In genomic region chr3:16550676-16551341, GRCh38 we compare ENCODE assay signal across 1 cellular context.
TF ChIP-seq lines count a peak whose summit lies in the region.

No MANE protein-coding gene starts in this region.

TF ChIP-seq in HepG2, 621 proteins besides CTCF, POLR2A, EP300 and RAD21 (continued from another document and continues in another):
- 0 out of 2 replicates have a peak, but pooled peaks have one; percentile 77 for TF ChIP-seq KDM3A (CRISPR knock-in tag; IDR thresholded peaks at IDR 0.05; ENCODE audit: low read depth)
- TF ChIP-seq FOSL2 (CRISPR knock-in tag; IDR thresholded peaks at IDR 0.05): peak; percentile 62
- TF ChIP-seq GATAD1 (CRISPR knock-in tag; IDR thresholded peaks at IDR 0.05): peak; percentile 37; the same call in 1 of the 2 replicates
- TF ChIP-seq TEAD3 (CRISPR knock-in tag; optimal IDR thresholded peaks at IDR 0.05; ENCODE audit: borderline replicate concordance): peak; percentile 77
- TF ChIP-seq ZNF235 (CRISPR knock-in tag; IDR thresholded peaks at IDR 0.05; ENCODE audit: borderline replicate concordance): no peak
- no peak for TF ChIP-seq ZNF615 (CRISPR knock-in tag; IDR thresholded peaks at IDR 0.05; ENCODE audit: borderline replicate concordance)
- TF ChIP-seq FIP1L1 (IDR thresholded peaks at IDR 0.05; ENCODE audit: borderline replicate concordance, insufficient read depth, low read depth, low read length): no peak
- 0 out of 2 replicates have a peak, but pooled peaks have one; percentile 33 for TF ChIP-seq ATF2 (CRISPR knock-in tag; IDR thresholded peaks at IDR 0.05)
- no peak for TF ChIP-seq AGO1 (IDR thresholded peaks at IDR 0.05; ENCODE audit: low read depth, low read length, poor library complexity, severe bottlenecking)
- TF ChIP-seq ZNF644 (CRISPR knock-in tag; IDR thresholded peaks at IDR 0.05; ENCODE audit: low read depth): peak; percentile 93
- no peak for TF ChIP-seq ZNF747 (CRISPR knock-in tag; IDR thresholded peaks at IDR 0.05; ENCODE audit: borderline replicate concordance)
- no peak for TF ChIP-seq IKZF4 (CRISPR knock-in tag; IDR thresholded peaks at IDR 0.05; ENCODE audit: borderline replicate concordance, low read depth, not compliant biosample characterization)
- TF ChIP-seq XBP1 (CRISPR knock-in tag; IDR thresholded peaks at IDR 0.05): no peak
- no peak for TF ChIP-seq ZNF609 (CRISPR knock-in tag; IDR thresholded peaks at IDR 0.05; ENCODE audit: borderline replicate concordance)
- no peak for TF ChIP-seq AKAP8 (CRISPR knock-in tag; IDR thresholded peaks at IDR 0.05)
- no peak for TF ChIP-seq PRPF4 (IDR thresholded peaks at IDR 0.05; ENCODE audit: low read depth, low read length, poor library complexity, severe bottlenecking)
- no peak for TF ChIP-seq KLF13 (CRISPR knock-in tag; IDR thresholded peaks at IDR 0.05)
- peak; percentile 29; the same call in 1 of the 2 replicates for TF ChIP-seq ZNF512 (CRISPR knock-in tag; IDR thresholded peaks at IDR 0.05)
- TF ChIP-seq STAG1 (CRISPR knock-in tag; IDR thresholded peaks at IDR 0.05): peak; percentile 96
- TF ChIP-seq ZNF383 (CRISPR knock-in tag; IDR thresholded peaks at IDR 0.05; ENCODE audit: borderline replicate concordance): no peak
- TF ChIP-seq ZBTB2 (CRISPR knock-in tag; IDR thresholded peaks at IDR 0.05; ENCODE audit: low read depth): no peak
- TF ChIP-seq DMAP1 (CRISPR knock-in tag; IDR thresholded peaks at IDR 0.05): 0 out of 2 replicates have a peak, but pooled peaks have one; percentile 28
- no peak for TF ChIP-seq HDAC6 (IDR thresholded peaks at IDR 0.05; ENCODE audit: low read depth, low read length)
- TF ChIP-seq ZNF205 (CRISPR knock-in tag; IDR thresholded peaks at IDR 0.05): peak; percentile 55; the same call in 1 of the 2 replicates
- TF ChIP-seq ZNF331 (CRISPR knock-in tag; IDR thresholded peaks at IDR 0.05): peak; percentile 52; the same call in 1 of the 2 replicates
- TF ChIP-seq ZKSCAN5 (CRISPR knock-in tag; IDR thresholded peaks at IDR 0.05): no peak
- no peak for TF ChIP-seq SOX13 (IDR thresholded peaks at IDR 0.05)
- TF ChIP-seq SOX13 (CRISPR knock-in tag; conservative IDR thresholded peaks at IDR 0.05 in 1 of 2, IDR thresholded peaks at IDR 0.05 in 1 of 2): 0 out of 4 replicates have a peak, but pooled peaks of 1 of the 2 experiments have one; percentile 13
- TF ChIP-seq HOXD1 (CRISPR knock-in tag; IDR thresholded peaks at IDR 0.05): no peak
- TF ChIP-seq ZBTB42 (CRISPR knock-in tag; IDR thresholded peaks at IDR 0.05): no peak
- 0 out of 2 replicates have a peak, but pooled peaks have one; percentile 46 for TF ChIP-seq REPIN1 (CRISPR knock-in tag; IDR thresholded peaks at IDR 0.05; ENCODE audit: borderline replicate concordance, low read depth)
- TF ChIP-seq IRX3 (CRISPR knock-in tag; IDR thresholded peaks at IDR 0.05; ENCODE audit: borderline replicate concordance, low read depth): peak; percentile 35; the same call in 1 of the 2 replicates
- TF ChIP-seq TRIM22 (IDR thresholded peaks at IDR 0.05): no peak
- peak; percentile 90 to 99 for TF ChIP-seq ATF4 (CRISPR knock-in tag; IDR thresholded peaks at IDR 0.05)
- TF ChIP-seq RBM39 (IDR thresholded peaks at IDR 0.05; ENCODE audit: low read depth, low read length, poor library complexity, severe bottlenecking): no peak
- TF ChIP-seq MED1 (CRISPR knock-in tag; IDR thresholded peaks at IDR 0.05): peak; percentile 44; the same call in 1 of the 2 replicates
- TF ChIP-seq SP5 (CRISPR knock-in tag; IDR thresholded peaks at IDR 0.05; ENCODE audit: borderline replicate concordance, low read depth): 0 out of 2 replicates have a peak, but pooled peaks have one; percentile 11
- no peak for TF ChIP-seq ZNF253 (CRISPR knock-in tag; IDR thresholded peaks at IDR 0.05; ENCODE audit: borderline replicate concordance)
- TF ChIP-seq THAP11 (CRISPR knock-in tag; IDR thresholded peaks at IDR 0.05): 0 out of 2 replicates have a peak, but pooled peaks have one; percentile 30
- TF ChIP-seq ZBTB25 (CRISPR knock-in tag; IDR thresholded peaks at IDR 0.05): peak; percentile 68; the same call in 1 of the 2 replicates
- no peak for TF ChIP-seq DZIP1 (CRISPR knock-in tag; IDR thresholded peaks at IDR 0.05)
- TF ChIP-seq GABPB1 (CRISPR knock-in tag; IDR thresholded peaks at IDR 0.05): 0 out of 2 replicates have a peak, but pooled peaks have one; percentile 30
- TF ChIP-seq ZMAT5 (CRISPR knock-in tag; IDR thresholded peaks at IDR 0.05; ENCODE audit: borderline replicate concordance, low read depth): no peak
- 0 out of 2 replicates have a peak, but pooled peaks have one; percentile 36 for TF ChIP-seq MIER3 (CRISPR knock-in tag; IDR thresholded peaks at IDR 0.05; ENCODE audit: borderline replicate concordance)
- no peak for TF ChIP-seq ZNF530 (CRISPR knock-in tag; IDR thresholded peaks at IDR 0.05; ENCODE audit: low read depth)
- TF ChIP-seq BCL6 (CRISPR knock-in tag; IDR thresholded peaks at IDR 0.05): peak; percentile 64
- TF ChIP-seq FOXA1 (IDR thresholded peaks at IDR 0.05): no peak
- TF ChIP-seq FOXA1 (CRISPR knock-in tag; IDR thresholded peaks at IDR 0.05): peak; percentile 58
